In the genomic region with DNA sequence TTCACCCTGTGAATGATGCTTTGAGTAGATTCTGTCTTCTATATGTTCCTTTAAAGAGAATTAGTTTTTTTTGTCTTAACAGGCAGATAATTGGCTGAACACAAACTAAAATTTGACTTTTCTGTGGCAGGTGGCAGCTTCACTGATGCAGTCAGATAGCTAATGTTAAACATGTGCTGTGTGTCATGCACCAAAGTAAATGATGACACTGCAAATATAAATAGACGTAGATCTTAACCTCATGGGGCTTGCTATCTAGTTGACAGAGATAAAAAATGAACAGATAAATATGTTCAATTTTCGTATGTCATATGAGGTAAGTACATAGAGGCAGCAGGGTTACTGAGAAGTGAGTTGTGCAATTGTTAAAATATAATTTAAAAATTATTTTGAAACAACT, we compare ENCODE assay signal across 1 cellular context.
TF ChIP-seq lines count a peak whose summit lies in the region.

No MANE protein-coding gene starts in this region.

TF ChIP-seq in GM23338, 12 proteins besides CTCF, POLR2A, EP300 and RAD21 (continued from another document):
- TF ChIP-seq, protein P1, sequence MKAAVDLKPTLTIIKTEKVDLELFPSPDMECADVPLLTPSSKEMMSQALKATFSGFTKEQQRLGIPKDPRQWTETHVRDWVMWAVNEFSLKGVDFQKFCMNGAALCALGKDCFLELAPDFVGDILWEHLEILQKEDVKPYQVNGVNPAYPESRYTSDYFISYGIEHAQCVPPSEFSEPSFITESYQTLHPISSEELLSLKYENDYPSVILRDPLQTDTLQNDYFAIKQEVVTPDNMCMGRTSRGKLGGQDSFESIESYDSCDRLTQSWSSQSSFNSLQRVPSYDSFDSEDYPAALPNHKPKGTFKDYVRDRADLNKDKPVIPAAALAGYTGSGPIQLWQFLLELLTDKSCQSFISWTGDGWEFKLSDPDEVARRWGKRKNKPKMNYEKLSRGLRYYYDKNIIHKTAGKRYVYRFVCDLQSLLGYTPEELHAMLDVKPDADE (IDR thresholded peaks at IDR 0.05), result no peak
- TF ChIP-seq ZNF331 (CRISPR knock-in tag; IDR thresholded peaks at IDR 0.05; ENCODE audit: low read depth) (no peak), STAT1 (IDR thresholded peaks at IDR 0.05; ENCODE audit: unreplicated experiment) (no peak), EZH2 (IDR thresholded peaks at IDR 0.05; ENCODE audit: low read depth, unreplicated experiment) (no peak), ZNF114 (CRISPR knock-in tag; IDR thresholded peaks at IDR 0.05) (no peak), CREB1 (CRISPR knock-in tag; IDR thresholded peaks at IDR 0.05; ENCODE audit: low read depth) (no peak)
- TF ChIP-seq, protein P2, sequence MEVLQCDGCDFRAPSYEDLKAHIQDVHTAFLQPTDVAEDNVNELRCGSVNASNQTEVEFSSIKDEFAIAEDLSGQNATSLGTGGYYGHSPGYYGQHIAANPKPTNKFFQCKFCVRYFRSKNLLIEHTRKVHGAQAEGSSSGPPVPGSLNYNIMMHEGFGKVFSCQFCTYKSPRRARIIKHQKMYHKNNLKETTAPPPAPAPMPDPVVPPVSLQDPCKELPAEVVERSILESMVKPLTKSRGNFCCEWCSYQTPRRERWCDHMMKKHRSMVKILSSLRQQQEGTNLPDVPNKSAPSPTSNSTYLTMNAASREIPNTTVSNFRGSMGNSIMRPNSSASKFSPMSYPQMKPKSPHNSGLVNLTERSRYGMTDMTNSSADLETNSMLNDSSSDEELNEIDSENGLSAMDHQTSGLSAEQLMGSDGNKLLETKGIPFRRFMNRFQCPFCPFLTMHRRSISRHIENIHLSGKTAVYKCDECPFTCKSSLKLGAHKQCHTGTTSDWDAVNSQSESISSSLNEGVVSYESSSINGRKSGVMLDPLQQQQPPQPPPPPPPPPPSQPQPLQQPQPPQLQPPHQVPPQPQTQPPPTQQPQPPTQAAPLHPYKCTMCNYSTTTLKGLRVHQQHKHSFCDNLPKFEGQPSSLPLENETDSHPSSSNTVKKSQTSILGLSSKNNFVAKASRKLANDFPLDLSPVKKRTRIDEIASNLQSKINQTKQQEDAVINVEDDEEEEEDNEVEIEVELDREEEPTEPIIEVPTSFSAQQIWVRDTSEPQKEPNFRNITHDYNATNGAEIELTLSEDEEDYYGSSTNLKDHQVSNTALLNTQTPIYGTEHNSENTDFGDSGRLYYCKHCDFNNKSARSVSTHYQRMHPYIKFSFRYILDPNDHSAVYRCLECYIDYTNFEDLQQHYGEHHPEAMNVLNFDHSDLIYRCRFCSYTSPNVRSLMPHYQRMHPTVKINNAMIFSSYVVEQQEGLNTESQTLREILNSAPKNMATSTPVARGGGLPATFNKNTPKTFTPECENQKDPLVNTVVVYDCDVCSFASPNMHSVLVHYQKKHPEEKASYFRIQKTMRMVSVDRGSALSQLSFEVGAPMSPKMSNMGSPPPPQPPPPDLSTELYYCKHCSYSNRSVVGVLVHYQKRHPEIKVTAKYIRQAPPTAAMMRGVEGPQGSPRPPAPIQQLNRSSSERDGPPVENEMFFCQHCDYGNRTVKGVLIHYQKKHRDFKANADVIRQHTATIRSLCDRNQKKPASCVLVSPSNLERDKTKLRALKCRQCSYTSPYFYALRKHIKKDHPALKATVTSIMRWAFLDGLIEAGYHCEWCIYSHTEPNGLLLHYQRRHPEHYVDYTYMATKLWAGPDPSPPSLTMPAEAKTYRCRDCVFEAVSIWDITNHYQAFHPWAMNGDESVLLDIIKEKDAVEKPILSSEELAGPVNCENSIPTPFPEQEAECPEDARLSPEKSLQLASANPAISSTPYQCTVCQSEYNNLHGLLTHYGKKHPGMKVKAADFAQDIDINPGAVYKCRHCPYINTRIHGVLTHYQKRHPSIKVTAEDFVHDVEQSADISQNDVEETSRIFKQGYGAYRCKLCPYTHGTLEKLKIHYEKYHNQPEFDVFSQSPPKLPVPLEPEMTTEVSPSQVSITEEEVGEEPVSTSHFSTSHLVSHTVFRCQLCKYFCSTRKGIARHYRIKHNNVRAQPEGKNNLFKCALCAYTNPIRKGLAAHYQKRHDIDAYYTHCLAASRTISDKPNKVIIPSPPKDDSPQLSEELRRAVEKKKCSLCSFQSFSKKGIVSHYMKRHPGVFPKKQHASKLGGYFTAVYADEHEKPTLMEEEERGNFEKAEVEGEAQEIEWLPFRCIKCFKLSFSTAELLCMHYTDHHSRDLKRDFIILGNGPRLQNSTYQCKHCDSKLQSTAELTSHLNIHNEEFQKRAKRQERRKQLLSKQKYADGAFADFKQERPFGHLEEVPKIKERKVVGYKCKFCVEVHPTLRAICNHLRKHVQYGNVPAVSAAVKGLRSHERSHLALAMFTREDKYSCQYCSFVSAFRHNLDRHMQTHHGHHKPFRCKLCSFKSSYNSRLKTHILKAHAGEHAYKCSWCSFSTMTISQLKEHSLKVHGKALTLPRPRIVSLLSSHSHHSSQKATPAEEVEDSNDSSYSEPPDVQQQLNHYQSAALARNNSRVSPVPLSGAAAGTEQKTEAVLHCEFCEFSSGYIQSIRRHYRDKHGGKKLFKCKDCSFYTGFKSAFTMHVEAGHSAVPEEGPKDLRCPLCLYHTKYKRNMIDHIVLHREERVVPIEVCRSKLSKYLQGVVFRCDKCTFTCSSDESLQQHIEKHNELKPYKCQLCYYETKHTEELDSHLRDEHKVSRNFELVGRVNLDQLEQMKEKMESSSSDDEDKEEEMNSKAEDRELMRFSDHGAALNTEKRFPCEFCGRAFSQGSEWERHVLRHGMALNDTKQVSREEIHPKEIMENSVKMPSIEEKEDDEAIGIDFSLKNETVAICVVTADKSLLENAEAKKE (CRISPR knock-in tag; IDR thresholded peaks at IDR 0.05), result no peak
- TF ChIP-seq, protein P3, sequence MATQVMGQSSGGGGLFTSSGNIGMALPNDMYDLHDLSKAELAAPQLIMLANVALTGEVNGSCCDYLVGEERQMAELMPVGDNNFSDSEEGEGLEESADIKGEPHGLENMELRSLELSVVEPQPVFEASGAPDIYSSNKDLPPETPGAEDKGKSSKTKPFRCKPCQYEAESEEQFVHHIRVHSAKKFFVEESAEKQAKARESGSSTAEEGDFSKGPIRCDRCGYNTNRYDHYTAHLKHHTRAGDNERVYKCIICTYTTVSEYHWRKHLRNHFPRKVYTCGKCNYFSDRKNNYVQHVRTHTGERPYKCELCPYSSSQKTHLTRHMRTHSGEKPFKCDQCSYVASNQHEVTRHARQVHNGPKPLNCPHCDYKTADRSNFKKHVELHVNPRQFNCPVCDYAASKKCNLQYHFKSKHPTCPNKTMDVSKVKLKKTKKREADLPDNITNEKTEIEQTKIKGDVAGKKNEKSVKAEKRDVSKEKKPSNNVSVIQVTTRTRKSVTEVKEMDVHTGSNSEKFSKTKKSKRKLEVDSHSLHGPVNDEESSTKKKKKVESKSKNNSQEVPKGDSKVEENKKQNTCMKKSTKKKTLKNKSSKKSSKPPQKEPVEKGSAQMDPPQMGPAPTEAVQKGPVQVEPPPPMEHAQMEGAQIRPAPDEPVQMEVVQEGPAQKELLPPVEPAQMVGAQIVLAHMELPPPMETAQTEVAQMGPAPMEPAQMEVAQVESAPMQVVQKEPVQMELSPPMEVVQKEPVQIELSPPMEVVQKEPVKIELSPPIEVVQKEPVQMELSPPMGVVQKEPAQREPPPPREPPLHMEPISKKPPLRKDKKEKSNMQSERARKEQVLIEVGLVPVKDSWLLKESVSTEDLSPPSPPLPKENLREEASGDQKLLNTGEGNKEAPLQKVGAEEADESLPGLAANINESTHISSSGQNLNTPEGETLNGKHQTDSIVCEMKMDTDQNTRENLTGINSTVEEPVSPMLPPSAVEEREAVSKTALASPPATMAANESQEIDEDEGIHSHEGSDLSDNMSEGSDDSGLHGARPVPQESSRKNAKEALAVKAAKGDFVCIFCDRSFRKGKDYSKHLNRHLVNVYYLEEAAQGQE (IDR thresholded peaks at IDR 0.05; ENCODE audit: unreplicated experiment), result no peak
